Comparison of ENCODE assay signal across 8 cellular contexts in genomic region chr16:81469183-81469677, GRCh38. TPM values are rescaled to one million over a fixed set of nuclear protein-coding genes. Genes with fewer than 3 reads are reported as not detected.
A peak's percentile ranks its signal among the peaks of the same experiment; 100 is the strongest.
DNase-seq lines count a peak whose midpoint lies in the region; ATAC-seq lines count a peak whose summit lies in the region.

No MANE protein-coding gene starts in this region.

- in situ Hi-C loops in G401 (cut with HindIII; ENCODE audit: low sequenced_read_pairs) = no loop called here

- peaks cover 98 to 100% (median 100%) of the 10 kb centered on the region in 10 experiments for H3K4me1 ChIP-seq in BLaER1 treated with 17β-estradiol and CSF1 and Interleukin-3, amounts not matched to agents 10 nM and 100 nM

- H3K27me3 Mint-ChIP-seq in activated T-helper 1 cell treated with anti-CD3 and anti-CD28 coated beads, Interleukin-12 subunit alpha, Interleukin-12 subunit beta, Interleukin-2, Interleukin-4 antibody, amounts not matched to agents 30 ng/mL and 10 ng/mL and 1 ng/mL, durations not matched to agents 14 hours and 24 hours and 36 hours (ENCODE audit: insufficient read depth) = no peaks in the 10 kb centered on the region
- H3K27me3 Mint-ChIP-seq in memory B cell = no peaks in the 10 kb centered on the region

- H3K9me3 ChIP-seq in BLaER1 treated with 17β-estradiol and CSF1 and Interleukin-3, amounts not matched to agents 10 nM and 100 nM (replicated peaks in 1 of 11) = no peaks in the 10 kb centered on the region

- no peaks in the 10 kb centered on the region for H3K9me3 Mint-ChIP-seq in activated T-helper 1 cell treated with anti-CD3 and anti-CD28 coated beads, Interleukin-12 subunit alpha, Interleukin-12 subunit beta, Interleukin-2, Interleukin-4 antibody, amounts not matched to agents 30 ng/mL and 10 ng/mL and 1 ng/mL, durations not matched to agents 14 hours and 24 hours and 36 hours
- H3K9me3 Mint-ChIP-seq in memory B cell = no peaks in the 10 kb centered on the region

- peak overlapping the region; percentile 84 for H3K27ac Mint-ChIP-seq in activated T-helper 1 cell treated with anti-CD3 and anti-CD28 coated beads, Interleukin-12 subunit alpha, Interleukin-12 subunit beta, Interleukin-2, Interleukin-4 antibody, amounts not matched to agents 30 ng/mL and 10 ng/mL and 1 ng/mL, durations not matched to agents 14 hours and 24 hours and 36 hours
- H3K27ac Mint-ChIP-seq in memory B cell = peak overlapping the region; percentile 91

- peak overlapping the region; percentile 65 to 98 (median 92) for H3K27ac ChIP-seq in BLaER1 treated with 17β-estradiol and CSF1 and Interleukin-3, amounts not matched to agents 10 nM and 100 nM

- H3K9ac ChIP-seq in BLaER1 treated with 17β-estradiol and CSF1 and Interleukin-3, amounts not matched to agents 10 nM and 100 nM = peak overlapping the region; percentile 59 to 87 (median 81); a peak in 21 of 22 replicates

- peak overlapping the region; percentile 86 to 98 (median 90) for H3K4me2 ChIP-seq in BLaER1 treated with 17β-estradiol and CSF1 and Interleukin-3, amounts not matched to agents 10 nM and 100 nM

- ATAC-seq in HG02885 (IDR thresholded peaks at IDR 0.05; ENCODE audit: poor library complexity, unreplicated experiment) = peak; percentile 8
- no peak for ATAC-seq in memory B cell (ENCODE audit: low read depth)
- no peak for ATAC-seq in HG03460 (IDR thresholded peaks at IDR 0.05; ENCODE audit: unreplicated experiment)

- no peak for DNase-seq in activated T-helper 1 cell treated with anti-CD3 and anti-CD28 coated beads, Interleukin-12 subunit alpha, Interleukin-12 subunit beta, Interleukin-2, Interleukin-4 antibody, amounts not matched to agents 30 ng/mL and 10 ng/mL and 1 ng/mL, durations not matched to agents 14 hours and 24 hours and 36 hours (ENCODE audit: low spot score)
- DNase-seq in memory B cell (ENCODE audit: low spot score in 2 of 2) = no peak
- DNase-seq in G401 (ENCODE audit: low spot score) = no peak
- no peak for DNase-seq in NCI-H2081 (lab: John Stamatoyannopoulos, UW)
- DNase-seq in cortex of kidney (lab: John Stamatoyannopoulos, UW) = no peak

- H3K27me3 ChIP-seq in BLaER1 treated with 17β-estradiol and CSF1 and Interleukin-3, amounts not matched to agents 10 nM and 100 nM = no peaks in the 10 kb centered on the region

- H3K4me1 Mint-ChIP-seq in activated T-helper 1 cell treated with anti-CD3 and anti-CD28 coated beads, Interleukin-12 subunit alpha, Interleukin-12 subunit beta, Interleukin-2, Interleukin-4 antibody, amounts not matched to agents 30 ng/mL and 10 ng/mL and 1 ng/mL, durations not matched to agents 14 hours and 24 hours and 36 hours (ENCODE audit: low read depth) = peaks cover 60% of the 10 kb centered on the region
- H3K4me1 Mint-ChIP-seq in memory B cell = peaks cover 58% of the 10 kb centered on the region

- peaks cover 10 to 58% (median 37%) of the 10 kb centered on the region in 11 experiments; a peak in 20 of 22 replicates for H3K36me3 ChIP-seq in BLaER1 treated with 17β-estradiol and CSF1 and Interleukin-3, amounts not matched to agents 10 nM and 100 nM

- H3K4me3 Mint-ChIP-seq in activated T-helper 1 cell treated with anti-CD3 and anti-CD28 coated beads, Interleukin-12 subunit alpha, Interleukin-12 subunit beta, Interleukin-2, Interleukin-4 antibody, amounts not matched to agents 30 ng/mL and 10 ng/mL and 1 ng/mL, durations not matched to agents 14 hours and 24 hours and 36 hours = peak overlapping the region; percentile 59
- H3K4me3 Mint-ChIP-seq in memory B cell = peak overlapping the region; percentile 8

- intact Hi-C loops in activated T-helper 1 cell treated with anti-CD3 and anti-CD28 coated beads, Interleukin-12 subunit alpha, Interleukin-12 subunit beta, Interleukin-2, Interleukin-4 antibody, amounts not matched to agents 30 ng/mL and 10 ng/mL and 1 ng/mL, durations not matched to agents 14 hours and 24 hours and 36 hours (cut with micrococcal nuclease) = loop anchor here (1.0 to 2.0 kb wide), 2 partner anchors 23 to 52 kb away; no protein-coding TSS in a partner anchor

- H3K36me3 Mint-ChIP-seq in activated T-helper 1 cell treated with anti-CD3 and anti-CD28 coated beads, Interleukin-12 subunit alpha, Interleukin-12 subunit beta, Interleukin-2, Interleukin-4 antibody, amounts not matched to agents 30 ng/mL and 10 ng/mL and 1 ng/mL, durations not matched to agents 14 hours and 24 hours and 36 hours (ENCODE audit: low read depth) = peaks cover 9% of the 10 kb centered on the region
- peaks cover 6% of the 10 kb centered on the region for H3K36me3 Mint-ChIP-seq in memory B cell

- H3K4me3 ChIP-seq in BLaER1 treated with 17β-estradiol and CSF1 and Interleukin-3, amounts not matched to agents 10 nM and 100 nM = peak overlapping the region in 8 of 10 experiments; percentile 12 to 49 (median 38); a peak in 10 of 20 replicates

- H4K20me1 ChIP-seq in BLaER1 treated with 17β-estradiol and CSF1 and Interleukin-3, amounts not matched to agents 10 nM and 100 nM = peaks cover 0 to 95% (median 27%) of the 10 kb centered on the region in 11 experiments; a peak in 12 of 22 replicates

RNA-seq across cellular contexts. Expression of gene CMIP, which starts 24.6 kb away (rescaled TPM):
- 45.4 and 45.8 TPM in 2 replicates for total RNA-seq in activated T-helper 1 cell treated with anti-CD3 and anti-CD28 coated beads, Interleukin-12 subunit alpha, Interleukin-12 subunit beta, Interleukin-2, Interleukin-4 antibody, amounts not matched to agents 30 ng/mL and 10 ng/mL and 1 ng/mL, durations not matched to agents 14 hours and 24 hours and 36 hours
- total RNA-seq in G401 (2014; rRNA removed; shearing (Covaris generic)) = 4.6 and 8.6 TPM in 2 replicates
